Comparison of ENCODE assay signal across 8 cellular contexts in genomic region chr7:133081605-133082389, GRCh38. TPM values are rescaled to one million over a fixed set of nuclear protein-coding genes. Genes with fewer than 3 reads are reported as not detected.
DNase-seq lines count a peak whose midpoint lies in the region; ATAC-seq and TF ChIP-seq lines count a peak whose summit lies in the region.

TSS of gene CHCHD3 (minus strand) at chr7:133082090. CDS start at chr7:133081937, 153 bp downstream.

- H3K4me3 ChIP-seq in GM08714 (ENCODE audit: low read length) = peak within 1 kb of the TSS; percentile 94
- H3K4me3 ChIP-seq in suprapubic skin = peak within 1 kb of the TSS; percentile 97

- peaks cover 21% of the 10 kb centered on the region for H3K4me1 ChIP-seq in suprapubic skin

- no peak for TF ChIP-seq CTCF in suprapubic skin (IDR thresholded peaks at IDR 0.05)

- H3K9me3 ChIP-seq in suprapubic skin = no peaks in the 10 kb centered on the region

- no peaks in the 10 kb centered on the region for H3K9me3 Mint-ChIP-seq in activated naive CD4-positive, alpha-beta T cell treated with anti-CD3 and anti-CD28 coated beads, Interleukin-2, amount 50 U/mL, for 72 hours

- 0% methylated on average over 22 of the region's 58 CpGs for WGBS in suprapubic skin

- H3K27me3 ChIP-seq in suprapubic skin = no peaks in the 10 kb centered on the region

- no peaks in the 10 kb centered on the region for H3K36me3 ChIP-seq in suprapubic skin

- H3K36me3 Mint-ChIP-seq in activated naive CD4-positive, alpha-beta T cell treated with anti-CD3 and anti-CD28 coated beads, Interleukin-2, amount 50 U/mL, for 72 hours = peaks cover 9 to 11% of the 10 kb centered on the region in 2 donors

- ATAC-seq in HG02610 (IDR thresholded peaks at IDR 0.05; ENCODE audit: unreplicated experiment) = peak; percentile 100
- peak; percentile 99 for ATAC-seq in activated naive CD4-positive, alpha-beta T cell treated with anti-CD3 and anti-CD28 coated beads, Interleukin-2, amount 50 U/mL, for 72 hours

- no peak for TF ChIP-seq EP300 in suprapubic skin (IDR thresholded peaks at IDR 0.05)

- peak within 1 kb of the TSS; percentile 89 for H3K27ac ChIP-seq in suprapubic skin

- TF ChIP-seq POLR2A in suprapubic skin (IDR thresholded peaks at IDR 0.05) = peak in 1 of 2 donors; percentile 35

- peak within 1 kb of the TSS; percentile 93 to 96 for H3K27ac Mint-ChIP-seq in activated naive CD4-positive, alpha-beta T cell treated with anti-CD3 and anti-CD28 coated beads, Interleukin-2, amount 50 U/mL, for 72 hours

- peak; percentile 99 for DNase-seq in NCI-H1092 treated with DMSO at 0.1 percent for 48 hours (lab: John Stamatoyannopoulos, UW)
- peak; percentile 95 for DNase-seq in SKM-1 (lab: John Stamatoyannopoulos, UW; ENCODE audit: unreplicated experiment)
- peak; percentile 91 to 96 for DNase-seq in activated naive CD4-positive, alpha-beta T cell treated with anti-CD3 and anti-CD28 coated beads, Interleukin-2, amount 50 U/mL, for 72 hours (ENCODE audit: low spot score in 2 of 2)
- DNase-seq in globus pallidus (ENCODE audit: low spot score) = peak; percentile 99
- peak; percentile 80 to 100 (median 98) for DNase-seq in nucleus accumbens (lab: John Stamatoyannopoulos, UW)
- DNase-seq in suprapubic skin (ENCODE audit: low spot score in 2 of 2) = peak; percentile 98

RNA-seq across cellular contexts. Expression of gene CHCHD3, which starts in this region (rescaled TPM):
- total RNA-seq in activated naive CD4-positive, alpha-beta T cell treated with anti-CD3 and anti-CD28 coated beads, Interleukin-2, amount 50 U/mL, for 72 hours = 10 to 100 TPM; 43.4 to 54.8 TPM
- total RNA-seq in suprapubic skin = 10 to 100 TPM; 33.9 to 37.2 (median 35.8) TPM

Comparison
In these comparisons a context has a peak if more than half of its experiments do, and no peak if none do; other contexts are left out.
1. Peak in every context shown above with its lines: DNase-seq, ATAC-seq, H3K4me3 ChIP-seq and H3K27ac ChIP-seq.